Comparison of ENCODE assay signal across 11 cellular contexts in genomic region chr4:104677122-104677521, GRCh38.
A peak's percentile ranks its signal among the peaks of the same experiment; 100 is the strongest.
DNase-seq lines count a peak whose midpoint lies in the region; ATAC-seq and TF ChIP-seq lines count a peak whose summit lies in the region.
"Had no signal": no experiment of that assay in that cellular context is flagged by ENCODE, and none has a peak within 500 bp of the region (broad histone marks: within the 10 kb centered on the region; RNA-seq: fewer than 3 reads in every experiment).

No MANE protein-coding gene starts in this region.

- ATAC-seq in body of pancreas = no peak
- no peak for ATAC-seq in GM19351 (IDR thresholded peaks at IDR 0.05; ENCODE audit: unreplicated experiment)
- ATAC-seq in GM18511 (IDR thresholded peaks at IDR 0.05; ENCODE audit: unreplicated experiment) = no peak
- ATAC-seq: T-cell had no signal

- H3K4me1 ChIP-seq in body of pancreas = no peaks in the 10 kb centered on the region

- no peak overlapping the region for H3K27ac ChIP-seq in body of pancreas
- H3K27ac ChIP-seq: 22Rv1 had no signal

- no peaks in the 10 kb centered on the region for H3K36me3 ChIP-seq in body of pancreas (replicated peaks in 1 of 2; ENCODE audit: insufficient read depth in 1 of 2, low read depth in 2 of 2)

- H3K9me3 ChIP-seq in body of pancreas = no peaks in the 10 kb centered on the region

- no peaks in the 10 kb centered on the region for H3K27me3 ChIP-seq in body of pancreas

- TF ChIP-seq CTCF in body of pancreas (IDR thresholded peaks at IDR 0.05) = no peak

- intact Hi-C loops in body of pancreas (cut with DNase I) = no loop called here

- TF ChIP-seq POLR2A in body of pancreas (IDR thresholded peaks at IDR 0.05) = no peak

- 44 to 46% methylated on average over 3 of the region's 3 CpGs for WGBS in body of pancreas, 2 donors

- no peak overlapping the region for H3K4me3 ChIP-seq in body of pancreas

- DNase-seq in DMS 273 (lab: John Stamatoyannopoulos, UW; ENCODE audit: unreplicated experiment) (peak; percentile 58), DMS 273 treated with DMSO at 0.1 percent for 48 hours (lab: John Stamatoyannopoulos, UW) (no peak), NCI-H446 (lab: John Stamatoyannopoulos, UW) (peak; percentile 68 to 81), body of pancreas (peak in 3 of 4 donors; percentile 23 to 27 (median 26)), retina (peak; percentile 78), NOMO-1 treated with dmso at 0.1 percent for 144 hours (lab: John Stamatoyannopoulos, UW; ENCODE audit: unreplicated experiment) (no peak)
- DNase-seq: NCI-H226, T-cell had no signal

Comparison
In these comparisons a context has a peak if more than half of its experiments do, and no peak if none do; other contexts are left out.
1. DNase-seq: peak in DMS 273 (single experiment), NCI-H446 (2 of 2), body of pancreas (3 of 4) and retina (single experiment); none in DMS 273 treated with DMSO at 0.1 percent for 48 hours (single experiment) and NOMO-1 treated with dmso at 0.1 percent for 144 hours (single experiment).